In genomic region chr12:6493580-6494350, GRCh38 we compare ENCODE assay signal across 1 cellular context.
A peak's percentile ranks its signal among the peaks of the same experiment; 100 is the strongest.
TF ChIP-seq lines count a peak whose summit lies in the region.

Gene NCAPD2 (plus strand): TSS chr12:6494102. CDS start chr12:6495099, 997 bp downstream.

TF ChIP-seq in H1, 55 proteins besides CTCF, POLR2A, EP300 and RAD21 (continued from another document):
- TF ChIP-seq TEAD4 (IDR thresholded peaks at IDR 0.05; ENCODE audit: low read depth, low read length) (0 out of 2 replicates have a peak, but pooled peaks have one; percentile 16), MAX (IDR thresholded peaks at IDR 0.05) (peak; percentile 61; the same call in 1 of the 2 replicates), SP2 (IDR thresholded peaks at IDR 0.05; ENCODE audit: low read length) (peak; percentile 21; the same call in 1 of the 2 replicates), CHD7 (IDR thresholded peaks at IDR 0.05; ENCODE audit: insufficient replicate concordance, low read length) (no peak), NANOG (IDR thresholded peaks at IDR 0.05; ENCODE audit: insufficient read depth, low read depth, low read length, poor library complexity, severe bottlenecking) (no peak), ATF2 (IDR thresholded peaks at IDR 0.05; ENCODE audit: low read length) (0 out of 2 replicates have a peak, but pooled peaks have one; percentile 28), POLR2AphosphoS5 (IDR thresholded peaks at IDR 0.05; ENCODE audit: low read depth, low read length) (peak; percentile 79), PHF8 (conservative IDR thresholded peaks at IDR 0.05; ENCODE audit: low read depth, low read length) (peak; percentile 33), SP1 (IDR thresholded peaks at IDR 0.05; ENCODE audit: low read depth, low read length) (peak; percentile 82; the same call in 1 of the 2 replicates), EGR1 (IDR thresholded peaks at IDR 0.05; ENCODE audit: borderline replicate concordance, low read depth, low read length) (peak; percentile 62; the same call in 1 of the 2 replicates), E2F6 (IDR thresholded peaks at IDR 0.05) (peak; percentile 30; the same call in 1 of the 2 replicates), RFX5 (IDR thresholded peaks at IDR 0.05; ENCODE audit: borderline replicate concordance, low read depth, low read length) (no peak), KDM4A (IDR thresholded peaks at IDR 0.05; ENCODE audit: low read depth, low read length, severe bottlenecking) (peak; percentile 48), HDAC6 (IDR thresholded peaks at IDR 0.05; ENCODE audit: low read depth, low read length) (no peak), TAF7 (optimal IDR thresholded peaks at IDR 0.05; ENCODE audit: borderline replicate concordance, low read depth, low read length) (peak; percentile 67), BACH1 (IDR thresholded peaks at IDR 0.05; ENCODE audit: low read length) (peak; percentile 85), CBX8 (IDR thresholded peaks at IDR 0.05; ENCODE audit: borderline replicate concordance, low read depth, low read length) (no peak), JUN (IDR thresholded peaks at IDR 0.05; ENCODE audit: low read depth, low read length) (no peak), GABPA (IDR thresholded peaks at IDR 0.05; ENCODE audit: borderline replicate concordance, insufficient read depth, low read length) (no peak), TAF1 (IDR thresholded peaks at IDR 0.05; ENCODE audit: low read depth, low read length) (0 out of 2 replicates have a peak, but pooled peaks have one; percentile 13), SAP30 (IDR thresholded peaks at IDR 0.05; ENCODE audit: insufficient read depth, insufficient replicate concordance, low read length) (peak; percentile 34), ASH2L (IDR thresholded peaks at IDR 0.05; ENCODE audit: low read length) (peak; percentile 12)
